Comparison of ENCODE assay signal across 17 cellular contexts in genomic region chr20:60266184-60266823, GRCh38.
DNase-seq lines count a peak whose midpoint lies in the region; ATAC-seq and TF ChIP-seq lines count a peak whose summit lies in the region.
"Had no signal": no experiment of that assay in that cellular context is flagged by ENCODE, and none has a peak within 500 bp of the region (broad histone marks: within the 10 kb centered on the region; RNA-seq: fewer than 3 reads in every experiment).

No MANE protein-coding gene starts in this region.

- H3K9me3 ChIP-seq in T-helper 17 cell (ENCODE audit: control insufficient read depth, low read length, poor library complexity, severe bottlenecking) (no peaks in the 10 kb centered on the region), neuronal stem cell (replicated peaks in 1 of 2; ENCODE audit: control insufficient read depth in 2 of 2, insufficient read depth in 1 of 2, low read depth in 1 of 2, low read length in 2 of 2) (no peaks in the 10 kb centered on the region), left lung (no peaks in the 10 kb centered on the region)
- H3K9me3 ChIP-seq: SJSA1 had no signal

- no CpG with 5 or more reads among the region's 9 CpGs for WGBS in neuronal stem cell (ENCODE audit: extremely low coverage in 2 of 2, insufficient read length in 2 of 2, insufficient replicate concordance in 1 of 2), 2 donors

- intact Hi-C loops in activated CD4-positive, alpha-beta memory T cell treated with anti-CD3 and anti-CD28 coated beads for 36 hours (cut with micrococcal nuclease), result no loop called here
- intact Hi-C loops in left lung (cut with DNase I), result no loop called here

- no peak overlapping the region for H3K23ac ChIP-seq in neuronal stem cell (ENCODE audit: low read depth, low read length, poor library complexity)

- H3K27me3 ChIP-seq in neuronal stem cell (ENCODE audit: control insufficient read depth in 3 of 3, insufficient read depth in 3 of 3, low read depth in 1 of 3, low read length in 3 of 3) (no peaks in the 10 kb centered on the region), left lung (no peaks in the 10 kb centered on the region)

- TF ChIP-seq CTCF in left lung (IDR thresholded peaks at IDR 0.05), result no peak

- peak overlapping the region; percentile 20 for H3K4ac ChIP-seq in neuronal stem cell (ENCODE audit: low read length)

- DNase-seq in activated CD4-positive, alpha-beta memory T cell treated with anti-CD3 and anti-CD28 coated beads for 36 hours, result peak; percentile 13
- DNase-seq in activated CD4-positive, alpha-beta memory T cell treated with anti-CD3 and anti-CD28 coated beads, Interleukin-2, amount 10 ng/mL, durations not matched to agents 7 days and 5 days, result no peak
- DNase-seq in GF-D8 (lab: John Stamatoyannopoulos, UW) (peak; percentile 32), T-helper 17 cell (no peak), neuronal stem cell (ENCODE audit: low spot score) (no peak), cerebellar nuclear complex (lab: John Stamatoyannopoulos, UW) (no peak), COLO668 (lab: John Stamatoyannopoulos, UW; ENCODE audit: unreplicated experiment) (no peak), left lung (no peak)
- DNase-seq: Caco-2, H9, MV-4-11, NCI-H1417, NCI-H1930, OCI-M1, RPMI8226 had no signal

- H3K9me3 Mint-ChIP-seq in activated CD4-positive, alpha-beta memory T cell treated with anti-CD3 and anti-CD28 coated beads for 36 hours, result no peaks in the 10 kb centered on the region
- H3K9me3 Mint-ChIP-seq in activated CD4-positive, alpha-beta memory T cell treated with anti-CD3 and anti-CD28 coated beads, Interleukin-2, amount 10 ng/mL, durations not matched to agents 7 days and 5 days, result peaks cover 3% of the 10 kb centered on the region
- H3K9me3 Mint-ChIP-seq: H9 had no signal

- H3K14ac ChIP-seq in neuronal stem cell (ENCODE audit: low read length), result no peak overlapping the region

- H3K4me3 ChIP-seq in neuronal stem cell (ENCODE audit: low read length in 2 of 2) (no peak overlapping the region), left lung (no peak overlapping the region)
- H3K4me3 ChIP-seq: SJSA1 had no signal

- CTCF ChIA-PET in activated CD4-positive, alpha-beta memory T cell treated with anti-CD3 and anti-CD28 coated beads for 36 hours (lab: Charles Lee), result interaction anchor here (1.0 to 7.3 kb wide), 3 partner anchors 56 to 209 kb away, joined by 3 to 62 read pairs (median 46); no protein-coding TSS in a partner anchor
- CTCF ChIA-PET in activated CD4-positive, alpha-beta memory T cell treated with anti-CD3 and anti-CD28 coated beads, Interleukin-2, amount 10 ng/mL, durations not matched to agents 7 days and 5 days (lab: Charles Lee), result interaction anchor here (0.9 kb wide), 1 partner anchor 208 kb away, joined by 3 read pairs; no protein-coding TSS in a partner anchor

- H2BK15ac ChIP-seq in neuronal stem cell (ENCODE audit: low read length), result no peak overlapping the region

- no peak overlapping the region for H2AFZ ChIP-seq in neuronal stem cell (ENCODE audit: low read length)

- no peak overlapping the region for H2BK120ac ChIP-seq in neuronal stem cell (ENCODE audit: low read depth, low read length)

- H3K27ac ChIP-seq in neuronal stem cell (replicated peaks; ENCODE audit: low read length), result no peak overlapping the region
- H3K27ac ChIP-seq in left lung, result peak overlapping the region in 1 of 2 donors; percentile 11
- H3K27ac ChIP-seq: SJSA1 had no signal

- H3K4me1 ChIP-seq in neuronal stem cell (ENCODE audit: control insufficient read depth in 2 of 2, insufficient read depth in 1 of 2, low read depth in 1 of 2, low read length in 2 of 2) (peaks cover 0 to 7% of the 10 kb centered on the region in 2 donors), left lung (no peaks in the 10 kb centered on the region)
- H3K4me1 ChIP-seq: Caco-2, SJSA1 had no signal

- no peak overlapping the region for H3K18ac ChIP-seq in neuronal stem cell (ENCODE audit: low read length)

- H4K8ac ChIP-seq in neuronal stem cell (ENCODE audit: low read depth, low read length), result no peak overlapping the region

- no peak overlapping the region for H3K4me3 Mint-ChIP-seq in activated CD4-positive, alpha-beta memory T cell treated with anti-CD3 and anti-CD28 coated beads for 36 hours
- H3K4me3 Mint-ChIP-seq in activated CD4-positive, alpha-beta memory T cell treated with anti-CD3 and anti-CD28 coated beads, Interleukin-2, amount 10 ng/mL, durations not matched to agents 7 days and 5 days, result no peak overlapping the region
- peak overlapping the region; percentile 19 for H3K4me3 Mint-ChIP-seq in T-helper 17 cell
- H3K4me3 Mint-ChIP-seq: H9 had no signal

- H3K4me1 Mint-ChIP-seq in activated CD4-positive, alpha-beta memory T cell treated with anti-CD3 and anti-CD28 coated beads for 36 hours (ENCODE audit: low read depth), result peaks cover 14% of the 10 kb centered on the region
- peaks cover 9% of the 10 kb centered on the region for H3K4me1 Mint-ChIP-seq in activated CD4-positive, alpha-beta memory T cell treated with anti-CD3 and anti-CD28 coated beads, Interleukin-2, amount 10 ng/mL, durations not matched to agents 7 days and 5 days
- H3K4me1 Mint-ChIP-seq in T-helper 17 cell, result peaks cover 10% of the 10 kb centered on the region
- H3K4me1 Mint-ChIP-seq: IgD-negative memory B cell had no signal

- no peaks in the 10 kb centered on the region for H3K27me3 Mint-ChIP-seq in activated CD4-positive, alpha-beta memory T cell treated with anti-CD3 and anti-CD28 coated beads for 36 hours
- peaks cover 4% of the 10 kb centered on the region for H3K27me3 Mint-ChIP-seq in activated CD4-positive, alpha-beta memory T cell treated with anti-CD3 and anti-CD28 coated beads, Interleukin-2, amount 10 ng/mL, durations not matched to agents 7 days and 5 days
- peaks cover 6% of the 10 kb centered on the region for H3K27me3 Mint-ChIP-seq in T-helper 17 cell
- H3K27me3 Mint-ChIP-seq: IgD-negative memory B cell had no signal

- POLR2A ChIA-PET in activated CD4-positive, alpha-beta memory T cell treated with anti-CD3 and anti-CD28 coated beads for 36 hours (lab: Charles Lee), result no interaction called here
- POLR2A ChIA-PET in activated CD4-positive, alpha-beta memory T cell treated with anti-CD3 and anti-CD28 coated beads, Interleukin-2, amount 10 ng/mL, durations not matched to agents 7 days and 5 days (lab: Charles Lee), result no interaction called here

- ATAC-seq in T-helper 17 cell, result peak; percentile 59
- no peak for ATAC-seq in left lung

- no peak overlapping the region for H3K9ac ChIP-seq in neuronal stem cell (ENCODE audit: low read depth, low read length, poor library complexity)

- H3K4me2 ChIP-seq in neuronal stem cell (ENCODE audit: insufficient read depth, low read length, poor library complexity, severe bottlenecking), result no peak overlapping the region

- H2BK12ac ChIP-seq in neuronal stem cell (ENCODE audit: low read length), result no peak overlapping the region

- H4K91ac ChIP-seq in neuronal stem cell (ENCODE audit: low read depth, low read length, poor library complexity), result no peak overlapping the region

- H3K36me3 Mint-ChIP-seq in activated CD4-positive, alpha-beta memory T cell treated with anti-CD3 and anti-CD28 coated beads for 36 hours, result no peaks in the 10 kb centered on the region
- no peaks in the 10 kb centered on the region for H3K36me3 Mint-ChIP-seq in activated CD4-positive, alpha-beta memory T cell treated with anti-CD3 and anti-CD28 coated beads, Interleukin-2, amount 10 ng/mL, durations not matched to agents 7 days and 5 days (ENCODE audit: low read depth)
- H3K36me3 Mint-ChIP-seq in T-helper 17 cell (ENCODE audit: low read depth), result no peaks in the 10 kb centered on the region
- H3K36me3 Mint-ChIP-seq: IgD-negative memory B cell had no signal

- no peak overlapping the region for H3K27ac Mint-ChIP-seq in activated CD4-positive, alpha-beta memory T cell treated with anti-CD3 and anti-CD28 coated beads for 36 hours
- no peak overlapping the region for H3K27ac Mint-ChIP-seq in activated CD4-positive, alpha-beta memory T cell treated with anti-CD3 and anti-CD28 coated beads, Interleukin-2, amount 10 ng/mL, durations not matched to agents 7 days and 5 days
- peak overlapping the region; percentile 47 for H3K27ac Mint-ChIP-seq in T-helper 17 cell
- H3K27ac Mint-ChIP-seq: H9 had no signal

- no peak overlapping the region for H2AK5ac ChIP-seq in neuronal stem cell (ENCODE audit: low read depth, low read length)

- H3K36me3 ChIP-seq in neuronal stem cell (replicated peaks in 1 of 2; ENCODE audit: control insufficient read depth in 2 of 2, insufficient read depth in 2 of 2, low read length in 2 of 2) (no peaks in the 10 kb centered on the region), left lung (no peaks in the 10 kb centered on the region)
- H3K36me3 ChIP-seq: SJSA1 had no signal

- no peaks in the 10 kb centered on the region for H3K79me1 ChIP-seq in neuronal stem cell (ENCODE audit: low read depth, low read length)

- no peak overlapping the region for H2BK5ac ChIP-seq in neuronal stem cell (ENCODE audit: low read length)

Comparison
In these comparisons a context has a peak if more than half of its experiments do, and no peak if none do; other contexts are left out.
1. DNase-seq: peak in activated CD4-positive, alpha-beta memory T cell treated with anti-CD3 and anti-CD28 coated beads for 36 hours (single experiment) and GF-D8 (single experiment); none in activated CD4-positive, alpha-beta memory T cell treated with anti-CD3 and anti-CD28 coated beads, Interleukin-2, amount 10 ng/mL, durations not matched to agents 7 days and 5 days (single experiment), T-helper 17 cell (0 of 3), neuronal stem cell (single experiment), cerebellar nuclear complex (0 of 2), COLO668 (single experiment) and left lung (0 of 2).